In genomic region chr18:37453754-37454153, GRCh38 we compare ENCODE assay signal across 14 cellular contexts.
"Had no signal": no experiment of that assay in that cellular context is flagged by ENCODE, and none has a peak within 500 bp of the region (broad histone marks: within the 10 kb centered on the region; RNA-seq: fewer than 3 reads in every experiment).

No MANE protein-coding gene starts in this region.

- ATAC-seq: activated CD8-positive, alpha-beta T cell treated with anti-CD3 and anti-CD28 coated beads for 36 hours; activated T-helper 17 cell treated with anti-CD3 and anti-CD28 coated beads, Interleukin-2, amount 50 U/mL, for 72 hours; sciatic nerve; stimulated activated naive CD8-positive, alpha-beta T cell treated with anti-CD3 and anti-CD28 coated beads, Interleukin-15, Interleukin-2, amounts not matched to agents 100 U/mL and 50 U/mL, for 24 hours had no signal

- DNase-seq: activated CD4-positive, alpha-beta T cell treated with anti-CD3 and anti-CD28 coated beads for 4 hours; activated CD8-positive, alpha-beta T cell treated with anti-CD3 and anti-CD28 coated beads for 36 hours; activated naive CD4-positive, alpha-beta T cell treated with anti-CD3 and anti-CD28 coated beads for 36 hours; cerebellar nuclear complex; dermis blood vessel endothelial cell; endodermal cell; immature natural killer cell; left cardiac atrium; mesenchymal stem cell; SHP77 treated with DMSO at 0.1 percent for 48 hours; stimulated activated CD4-positive, alpha-beta T cell treated with anti-CD3 and anti-CD28 coated beads, Interleukin-12 subunit alpha, Interleukin-12 subunit beta, amount 100 ng/mL, for 4 hours; stimulated activated naive CD8-positive, alpha-beta T cell treated with anti-CD3 and anti-CD28 coated beads, Interleukin-15, Interleukin-2, amounts not matched to agents 100 U/mL and 50 U/mL, for 24 hours had no signal
